Comparison of ENCODE assay signal across 28 cellular contexts in the genomic region with DNA sequence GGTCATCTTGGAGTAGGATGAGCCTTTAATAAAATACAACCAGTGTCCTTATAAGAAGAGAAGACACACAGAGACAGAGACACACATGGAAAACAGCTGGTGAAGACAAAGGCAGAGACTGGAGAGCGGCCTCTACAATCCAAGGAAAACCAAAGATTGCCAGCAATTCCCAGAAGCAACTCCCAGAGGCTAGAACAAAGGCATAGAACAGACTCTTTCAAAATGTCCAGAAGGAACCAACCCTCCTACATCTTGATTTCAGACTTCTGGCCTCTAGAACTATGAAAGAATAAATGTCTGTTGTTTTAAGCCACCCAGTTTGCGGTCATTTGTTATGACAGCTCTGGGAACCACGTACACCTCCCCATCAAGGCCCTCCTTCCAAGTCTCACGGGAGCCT.
"Had no signal": no experiment of that assay in that cellular context is flagged by ENCODE, and none has a peak within 500 bp of the region (broad histone marks: within the 10 kb centered on the region; RNA-seq: fewer than 3 reads in every experiment).

No MANE protein-coding gene starts in this region.

- H3K9ac ChIP-seq: SK-N-SH had no signal

- H3K36me3 Mint-ChIP-seq: activated CD4-positive, alpha-beta memory T cell treated with anti-CD3 and anti-CD28 coated beads for 36 hours; activated naive CD4-positive, alpha-beta T cell treated with anti-CD3 and anti-CD28 coated beads, Interleukin-2, amount 10 ng/mL, durations not matched to agents 7 days and 5 days; activated naive CD8-positive, alpha-beta T cell treated with anti-CD3 and anti-CD28 coated beads, Interleukin-2, amount 10 ng/mL, durations not matched to agents 7 days and 5 days had no signal

- H3K9me3 Mint-ChIP-seq: activated CD4-positive, alpha-beta memory T cell treated with anti-CD3 and anti-CD28 coated beads for 36 hours; activated CD4-positive, alpha-beta T cell treated with anti-CD3 and anti-CD28 coated beads, Interleukin-2, amount 10 ng/mL, durations not matched to agents 7 days and 5 days; activated naive CD4-positive, alpha-beta T cell treated with anti-CD3 and anti-CD28 coated beads, Interleukin-2, amount 10 ng/mL, durations not matched to agents 7 days and 5 days; activated T-helper 2 cell treated with anti-CD3 and anti-CD28 coated beads, Interferon-gamma antibody, Interleukin-2, Interleukin-4, amounts not matched to agents 10 μg/mL and 5 μg/mL and 100 μg/mL, durations not matched to agents 14 hours and 24 hours and 36 hours had no signal

- H3K27me3 ChIP-seq: adrenal gland, breast epithelium, MG63, SJCRH30 had no signal

- H3K27ac ChIP-seq: adrenal gland, SJCRH30, VCaP had no signal

- DNase-seq: activated CD4-positive, alpha-beta memory T cell treated with anti-CD3 and anti-CD28 coated beads for 36 hours; activated CD4-positive, alpha-beta T cell treated with anti-CD3 and anti-CD28 coated beads, Interleukin-2, amount 10 ng/mL, durations not matched to agents 7 days and 5 days; activated CD4-positive, CD25-positive, alpha-beta regulatory T cell; activated CD8-positive, alpha-beta memory T cell treated with anti-CD3 and anti-CD28 coated beads for 24 hours; activated gamma-delta T cell treated with Interleukin-2 at 50 U/mL for 16 hours; activated naive CD4-positive, alpha-beta T cell treated with anti-CD3 and anti-CD28 coated beads, Interleukin-2, amount 10 ng/mL, durations not matched to agents 7 days and 5 days; activated naive CD8-positive, alpha-beta T cell treated with anti-CD3 and anti-CD28 coated beads, Interleukin-2, amount 10 ng/mL, durations not matched to agents 7 days and 5 days; activated T-cell treated with anti-CD3 and anti-CD28 coated beads, Interleukin-2, amount 50 U/mL, for 48 hours; adrenal gland; anterior cingulate cortex; KG1; MG63; MV-4-11; NCI-H1092 treated with DMSO at 0.1 percent for 48 hours; NCI-H1417 treated with DMSO at 0.1 percent for 48 hours; NCI-H1694; NCI-H2029; NCI-H2107; NCI-H2171 treated with DMSO at 0.1 percent for 48 hours; NCI-H226; NCI-H510A; NCI-H526 treated with DMSO at 0.1 percent for 48 hours; SK-N-SH; T-helper 1 cell had no signal

- H3K27me3 Mint-ChIP-seq: activated CD4-positive, alpha-beta memory T cell treated with anti-CD3 and anti-CD28 coated beads for 36 hours; activated CD4-positive, alpha-beta T cell treated with anti-CD3 and anti-CD28 coated beads, Interleukin-2, amount 10 ng/mL, durations not matched to agents 7 days and 5 days had no signal

- H3K4me2 ChIP-seq: SK-N-SH had no signal

- H3K4me1 ChIP-seq: breast epithelium had no signal

- H3K9me2 ChIP-seq: SK-N-SH had no signal

- H3K36me3 ChIP-seq: adrenal gland, breast epithelium, MG63, SJCRH30 had no signal

- H3K4me3 Mint-ChIP-seq: activated CD4-positive, alpha-beta memory T cell treated with anti-CD3 and anti-CD28 coated beads for 36 hours; activated CD4-positive, alpha-beta T cell treated with anti-CD3 and anti-CD28 coated beads, Interleukin-2, amount 10 ng/mL, durations not matched to agents 7 days and 5 days; activated naive CD4-positive, alpha-beta T cell treated with anti-CD3 and anti-CD28 coated beads, Interleukin-2, amount 10 ng/mL, durations not matched to agents 7 days and 5 days; activated naive CD8-positive, alpha-beta T cell treated with anti-CD3 and anti-CD28 coated beads, Interleukin-2, amount 10 ng/mL, durations not matched to agents 7 days and 5 days had no signal

- H3K4me3 ChIP-seq: adrenal gland, breast epithelium, MG63, SJCRH30 had no signal

- H3K9me3 ChIP-seq: adrenal gland, breast epithelium, MG63, SJCRH30, SK-N-SH had no signal
